1 cellular context compared by ENCODE assay signal in the genomic region with DNA sequence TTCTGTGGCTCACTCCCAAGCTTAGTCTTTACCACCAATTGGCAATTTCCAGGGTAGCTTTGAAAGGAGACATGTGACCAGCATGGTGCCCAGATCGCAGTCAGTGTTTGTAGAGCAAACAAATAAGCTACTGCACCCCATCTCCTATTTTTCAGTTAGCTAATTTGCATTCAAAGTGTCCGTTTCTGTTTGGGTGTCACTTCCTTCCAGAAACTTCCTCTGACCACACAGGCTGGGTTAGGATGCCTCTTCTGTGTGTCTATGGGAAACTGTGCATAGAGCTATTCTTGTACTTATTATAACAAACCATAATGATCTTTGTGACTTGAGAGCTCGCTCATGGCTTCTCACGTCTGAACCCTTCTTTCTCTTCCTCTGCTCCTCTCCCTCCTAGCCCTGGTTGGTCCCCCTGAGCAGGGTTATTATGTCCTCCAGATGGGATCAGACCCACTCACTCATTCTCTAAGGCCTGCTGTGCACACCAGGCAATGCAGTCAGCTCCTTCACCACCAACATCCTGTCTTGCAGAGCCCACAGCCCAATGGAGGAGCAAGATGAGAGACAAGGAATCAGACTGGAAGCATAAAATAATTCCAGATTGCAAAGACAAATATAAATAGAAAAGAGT.
TF ChIP-seq lines count a peak whose summit lies in the region.

No MANE protein-coding gene starts in this region.

TF ChIP-seq in H1, 55 proteins besides CTCF, POLR2A, EP300 and RAD21 (continued from another document):
- TF ChIP-seq, protein P1, sequence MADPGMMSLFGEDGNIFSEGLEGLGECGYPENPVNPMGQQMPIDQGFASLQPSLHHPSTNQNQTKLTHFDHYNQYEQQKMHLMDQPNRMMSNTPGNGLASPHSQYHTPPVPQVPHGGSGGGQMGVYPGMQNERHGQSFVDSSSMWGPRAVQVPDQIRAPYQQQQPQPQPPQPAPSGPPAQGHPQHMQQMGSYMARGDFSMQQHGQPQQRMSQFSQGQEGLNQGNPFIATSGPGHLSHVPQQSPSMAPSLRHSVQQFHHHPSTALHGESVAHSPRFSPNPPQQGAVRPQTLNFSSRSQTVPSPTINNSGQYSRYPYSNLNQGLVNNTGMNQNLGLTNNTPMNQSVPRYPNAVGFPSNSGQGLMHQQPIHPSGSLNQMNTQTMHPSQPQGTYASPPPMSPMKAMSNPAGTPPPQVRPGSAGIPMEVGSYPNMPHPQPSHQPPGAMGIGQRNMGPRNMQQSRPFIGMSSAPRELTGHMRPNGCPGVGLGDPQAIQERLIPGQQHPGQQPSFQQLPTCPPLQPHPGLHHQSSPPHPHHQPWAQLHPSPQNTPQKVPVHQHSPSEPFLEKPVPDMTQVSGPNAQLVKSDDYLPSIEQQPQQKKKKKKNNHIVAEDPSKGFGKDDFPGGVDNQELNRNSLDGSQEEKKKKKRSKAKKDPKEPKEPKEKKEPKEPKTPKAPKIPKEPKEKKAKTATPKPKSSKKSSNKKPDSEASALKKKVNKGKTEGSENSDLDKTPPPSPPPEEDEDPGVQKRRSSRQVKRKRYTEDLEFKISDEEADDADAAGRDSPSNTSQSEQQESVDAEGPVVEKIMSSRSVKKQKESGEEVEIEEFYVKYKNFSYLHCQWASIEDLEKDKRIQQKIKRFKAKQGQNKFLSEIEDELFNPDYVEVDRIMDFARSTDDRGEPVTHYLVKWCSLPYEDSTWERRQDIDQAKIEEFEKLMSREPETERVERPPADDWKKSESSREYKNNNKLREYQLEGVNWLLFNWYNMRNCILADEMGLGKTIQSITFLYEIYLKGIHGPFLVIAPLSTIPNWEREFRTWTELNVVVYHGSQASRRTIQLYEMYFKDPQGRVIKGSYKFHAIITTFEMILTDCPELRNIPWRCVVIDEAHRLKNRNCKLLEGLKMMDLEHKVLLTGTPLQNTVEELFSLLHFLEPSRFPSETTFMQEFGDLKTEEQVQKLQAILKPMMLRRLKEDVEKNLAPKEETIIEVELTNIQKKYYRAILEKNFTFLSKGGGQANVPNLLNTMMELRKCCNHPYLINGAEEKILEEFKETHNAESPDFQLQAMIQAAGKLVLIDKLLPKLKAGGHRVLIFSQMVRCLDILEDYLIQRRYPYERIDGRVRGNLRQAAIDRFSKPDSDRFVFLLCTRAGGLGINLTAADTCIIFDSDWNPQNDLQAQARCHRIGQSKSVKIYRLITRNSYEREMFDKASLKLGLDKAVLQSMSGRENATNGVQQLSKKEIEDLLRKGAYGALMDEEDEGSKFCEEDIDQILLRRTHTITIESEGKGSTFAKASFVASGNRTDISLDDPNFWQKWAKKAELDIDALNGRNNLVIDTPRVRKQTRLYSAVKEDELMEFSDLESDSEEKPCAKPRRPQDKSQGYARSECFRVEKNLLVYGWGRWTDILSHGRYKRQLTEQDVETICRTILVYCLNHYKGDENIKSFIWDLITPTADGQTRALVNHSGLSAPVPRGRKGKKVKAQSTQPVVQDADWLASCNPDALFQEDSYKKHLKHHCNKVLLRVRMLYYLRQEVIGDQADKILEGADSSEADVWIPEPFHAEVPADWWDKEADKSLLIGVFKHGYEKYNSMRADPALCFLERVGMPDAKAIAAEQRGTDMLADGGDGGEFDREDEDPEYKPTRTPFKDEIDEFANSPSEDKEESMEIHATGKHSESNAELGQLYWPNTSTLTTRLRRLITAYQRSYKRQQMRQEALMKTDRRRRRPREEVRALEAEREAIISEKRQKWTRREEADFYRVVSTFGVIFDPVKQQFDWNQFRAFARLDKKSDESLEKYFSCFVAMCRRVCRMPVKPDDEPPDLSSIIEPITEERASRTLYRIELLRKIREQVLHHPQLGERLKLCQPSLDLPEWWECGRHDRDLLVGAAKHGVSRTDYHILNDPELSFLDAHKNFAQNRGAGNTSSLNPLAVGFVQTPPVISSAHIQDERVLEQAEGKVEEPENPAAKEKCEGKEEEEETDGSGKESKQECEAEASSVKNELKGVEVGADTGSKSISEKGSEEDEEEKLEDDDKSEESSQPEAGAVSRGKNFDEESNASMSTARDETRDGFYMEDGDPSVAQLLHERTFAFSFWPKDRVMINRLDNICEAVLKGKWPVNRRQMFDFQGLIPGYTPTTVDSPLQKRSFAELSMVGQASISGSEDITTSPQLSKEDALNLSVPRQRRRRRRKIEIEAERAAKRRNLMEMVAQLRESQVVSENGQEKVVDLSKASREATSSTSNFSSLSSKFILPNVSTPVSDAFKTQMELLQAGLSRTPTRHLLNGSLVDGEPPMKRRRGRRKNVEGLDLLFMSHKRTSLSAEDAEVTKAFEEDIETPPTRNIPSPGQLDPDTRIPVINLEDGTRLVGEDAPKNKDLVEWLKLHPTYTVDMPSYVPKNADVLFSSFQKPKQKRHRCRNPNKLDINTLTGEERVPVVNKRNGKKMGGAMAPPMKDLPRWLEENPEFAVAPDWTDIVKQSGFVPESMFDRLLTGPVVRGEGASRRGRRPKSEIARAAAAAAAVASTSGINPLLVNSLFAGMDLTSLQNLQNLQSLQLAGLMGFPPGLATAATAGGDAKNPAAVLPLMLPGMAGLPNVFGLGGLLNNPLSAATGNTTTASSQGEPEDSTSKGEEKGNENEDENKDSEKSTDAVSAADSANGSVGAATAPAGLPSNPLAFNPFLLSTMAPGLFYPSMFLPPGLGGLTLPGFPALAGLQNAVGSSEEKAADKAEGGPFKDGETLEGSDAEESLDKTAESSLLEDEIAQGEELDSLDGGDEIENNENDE (IDR thresholded peaks at IDR 0.05; ENCODE audit: insufficient replicate concordance, low read length): no peak
- TF ChIP-seq, protein P2, sequence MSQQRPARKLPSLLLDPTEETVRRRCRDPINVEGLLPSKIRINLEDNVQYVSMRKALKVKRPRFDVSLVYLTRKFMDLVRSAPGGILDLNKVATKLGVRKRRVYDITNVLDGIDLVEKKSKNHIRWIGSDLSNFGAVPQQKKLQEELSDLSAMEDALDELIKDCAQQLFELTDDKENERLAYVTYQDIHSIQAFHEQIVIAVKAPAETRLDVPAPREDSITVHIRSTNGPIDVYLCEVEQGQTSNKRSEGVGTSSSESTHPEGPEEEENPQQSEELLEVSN (IDR thresholded peaks at IDR 0.05): no peak
- no peak for TF ChIP-seq BRCA1 (IDR thresholded peaks at IDR 0.05; ENCODE audit: low read depth, low read length)
- TF ChIP-seq, protein P3, sequence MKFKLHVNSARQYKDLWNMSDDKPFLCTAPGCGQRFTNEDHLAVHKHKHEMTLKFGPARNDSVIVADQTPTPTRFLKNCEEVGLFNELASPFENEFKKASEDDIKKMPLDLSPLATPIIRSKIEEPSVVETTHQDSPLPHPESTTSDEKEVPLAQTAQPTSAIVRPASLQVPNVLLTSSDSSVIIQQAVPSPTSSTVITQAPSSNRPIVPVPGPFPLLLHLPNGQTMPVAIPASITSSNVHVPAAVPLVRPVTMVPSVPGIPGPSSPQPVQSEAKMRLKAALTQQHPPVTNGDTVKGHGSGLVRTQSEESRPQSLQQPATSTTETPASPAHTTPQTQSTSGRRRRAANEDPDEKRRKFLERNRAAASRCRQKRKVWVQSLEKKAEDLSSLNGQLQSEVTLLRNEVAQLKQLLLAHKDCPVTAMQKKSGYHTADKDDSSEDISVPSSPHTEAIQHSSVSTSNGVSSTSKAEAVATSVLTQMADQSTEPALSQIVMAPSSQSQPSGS (IDR thresholded peaks at IDR 0.05; ENCODE audit: low read length): no peak
- no peak for TF ChIP-seq BACH1 (IDR thresholded peaks at IDR 0.05; ENCODE audit: low read length)
- no peak for TF ChIP-seq POLR2AphosphoS5 (IDR thresholded peaks at IDR 0.05; ENCODE audit: low read depth, low read length)
